In the genomic region with DNA sequence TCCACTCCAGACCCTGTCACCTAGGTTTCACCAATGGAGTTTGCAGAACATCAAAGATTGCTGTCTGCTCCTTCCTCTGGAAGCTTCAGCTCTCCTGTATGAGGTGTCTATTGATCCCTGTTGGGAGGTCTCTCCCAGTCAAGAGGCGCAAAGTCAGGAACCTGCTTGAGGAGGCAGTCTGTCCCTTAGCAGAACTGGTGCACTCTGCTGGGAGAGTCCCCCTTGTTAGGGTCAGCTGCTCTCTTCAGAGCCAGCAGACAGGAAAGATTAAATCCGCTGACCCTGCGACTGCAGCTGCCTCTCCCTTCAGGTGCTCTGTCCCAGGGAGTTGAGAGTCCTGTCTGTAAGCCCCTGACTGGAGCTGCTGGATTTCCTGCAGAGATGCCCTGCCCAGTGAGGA, we compare ENCODE assay signal across 27 cellular contexts.
DNase-seq lines count a peak whose midpoint lies in the region; ATAC-seq, FAIRE-seq and TF ChIP-seq lines count a peak whose summit lies in the region.
"Had no signal": no experiment of that assay in that cellular context is flagged by ENCODE, and none has a peak within 500 bp of the region (broad histone marks: within the 10 kb centered on the region; RNA-seq: fewer than 3 reads in every experiment).

No MANE protein-coding gene starts in this region.

- H3K4me2 ChIP-seq in HepG2 (ENCODE audit: low read depth, low read length) = no peak overlapping the region
- H3K4me2 ChIP-seq: A549, BLaER1 had no signal

- peaks cover 4% of the 10 kb centered on the region for H3K27me3 Mint-ChIP-seq in endodermal cell (ENCODE audit: insufficient read depth)
- peaks cover 6 to 14% of the 10 kb centered on the region in 2 donors for H3K27me3 Mint-ChIP-seq in effector memory CD8-positive, alpha-beta T cell

- no peaks in the 10 kb centered on the region for H3K9me3 ChIP-seq in HepG2 (ENCODE audit: low read length)
- no peaks in the 10 kb centered on the region for H3K9me3 ChIP-seq in right lobe of liver
- H3K9me3 ChIP-seq in endodermal cell (ENCODE audit: control insufficient read depth, low read length) = peaks cover 9% of the 10 kb centered on the region
- H3K9me3 ChIP-seq in aorta (ENCODE audit: control insufficient read depth, low read length) = peaks cover 2% of the 10 kb centered on the region
- H3K9me3 ChIP-seq: BE2C had no signal

- H3K27ac ChIP-seq in HepG2 (ENCODE audit: extremely low read length, insufficient read depth, low read length) = no peak overlapping the region
- no peak overlapping the region for H3K27ac ChIP-seq in right lobe of liver
- H3K27ac ChIP-seq in endodermal cell (ENCODE audit: low read depth, low read length) = no peak overlapping the region
- H3K27ac ChIP-seq in aorta (ENCODE audit: low read depth in 1 of 2, low read length in 2 of 2) = no peak overlapping the region
- H3K27ac ChIP-seq: 22Rv1, A549, BLaER1 had no signal

- no peak overlapping the region for H3K9ac ChIP-seq in HepG2 (ENCODE audit: insufficient read depth, low read depth, low read length)
- no peak overlapping the region for H3K9ac ChIP-seq in endodermal cell (ENCODE audit: extremely low read depth, low read length, poor library complexity, severe bottlenecking)
- H3K9ac ChIP-seq: BLaER1 had no signal

- no peaks in the 10 kb centered on the region for H4K20me1 ChIP-seq in HepG2 (ENCODE audit: insufficient read depth, low read length)
- H4K20me1 ChIP-seq: BLaER1 had no signal

- ATAC-seq in HepG2 (peak; percentile 62), right lobe of liver (no peak), aorta (ENCODE audit: low FRiP score) (peak; percentile 19)
- no peak for ATAC-seq in effector memory CD8-positive, alpha-beta T cell (replicated peaks)
- ATAC-seq: A549, GM12878 had no signal

- H3K27me3 ChIP-seq in HepG2 (ENCODE audit: control insufficient read depth in 1 of 2, insufficient read depth in 2 of 2, low read length in 2 of 2) (no peaks in the 10 kb centered on the region), right lobe of liver (no peaks in the 10 kb centered on the region), endodermal cell (ENCODE audit: control insufficient read depth, insufficient read depth, low read length, poor library complexity, severe bottlenecking) (no peaks in the 10 kb centered on the region), aorta (ENCODE audit: control insufficient read depth in 1 of 2, insufficient read depth in 2 of 2, low read length in 1 of 2) (no peaks in the 10 kb centered on the region)
- H3K27me3 ChIP-seq: BE2C, BLaER1 had no signal

- no peak for TF ChIP-seq RAD21 in HepG2 (CRISPR knock-in tag; IDR thresholded peaks at IDR 0.05)

- TF ChIP-seq POLR2A in HepG2 (IDR thresholded peaks at IDR 0.05; ENCODE audit: insufficient read depth in 1 of 2, low read depth in 2 of 2, low read length in 2 of 2) = no peak
- no peak for TF ChIP-seq POLR2A in right lobe of liver (IDR thresholded peaks at IDR 0.05)

- in situ Hi-C loops in HepG2 (cut with HindIII; ENCODE audit: extremely low pct_ligation_motif_present, low pct_unique_long_range_greater_than_20kb) = no loop called here

- no peaks in the 10 kb centered on the region for H3K36me3 ChIP-seq in HepG2 (replicated peaks in 1 of 2; ENCODE audit: control insufficient read depth in 1 of 2, insufficient read depth in 2 of 2, low read length in 2 of 2)
- H3K36me3 ChIP-seq in right lobe of liver = no peaks in the 10 kb centered on the region
- no peaks in the 10 kb centered on the region for H3K36me3 ChIP-seq in endodermal cell (ENCODE audit: control insufficient read depth, insufficient read depth, low read length)
- peaks cover 0 to 4% of the 10 kb centered on the region in 2 donors for H3K36me3 ChIP-seq in aorta (ENCODE audit: control insufficient read depth in 1 of 2, insufficient read depth in 2 of 2, low read length in 1 of 2)
- H3K36me3 ChIP-seq: BE2C, BLaER1 had no signal

- H3K4me3 Mint-ChIP-seq in endodermal cell = no peak overlapping the region
- no peak overlapping the region for H3K4me3 Mint-ChIP-seq in effector memory CD8-positive, alpha-beta T cell
- H3K4me3 Mint-ChIP-seq: CD14-positive monocyte; CD4-positive, alpha-beta memory T cell; CD4-positive, CD25-positive, alpha-beta regulatory T cell; CD8-positive, alpha-beta memory T cell had no signal

- H3K9me3 Mint-ChIP-seq in endodermal cell = peaks cover 6% of the 10 kb centered on the region
- H3K9me3 Mint-ChIP-seq in effector memory CD8-positive, alpha-beta T cell = no peaks in the 10 kb centered on the region

- intact Hi-C loops in HepG2 (cut with micrococcal nuclease; ENCODE audit: unreplicated experiment) = loop anchor here (10.0 kb wide), 2 partner anchors 583 to 793 kb away; no protein-coding TSS in a partner anchor
- intact Hi-C loops in right lobe of liver (cut with DNase I) = loop anchor here in 1 of 2 donors (10.0 kb wide), 1 partner anchor 473 kb away; no protein-coding TSS in a partner anchor
- intact Hi-C loops in aorta (cut with DNase I) = no loop called here

- TF ChIP-seq EP300 in HepG2 (IDR thresholded peaks at IDR 0.05; ENCODE audit: low read depth in 2 of 2, low read length in 2 of 2) (no peak), HepG2 (CRISPR knock-in tag; IDR thresholded peaks at IDR 0.05; ENCODE audit: borderline replicate concordance) (no peak)

- CTCF ChIA-PET in HepG2 (lab: Yijun Ruan, JAX; ENCODE audit: low intra/inter-chr PET ratio, low total read pairs) = no interaction called here

- H3K36me3 Mint-ChIP-seq in endodermal cell (ENCODE audit: low read depth) = no peaks in the 10 kb centered on the region
- H3K36me3 Mint-ChIP-seq in effector memory CD8-positive, alpha-beta T cell (ENCODE audit: insufficient read depth) = no peaks in the 10 kb centered on the region
- H3K36me3 Mint-ChIP-seq: CD14-positive monocyte; CD4-positive, alpha-beta memory T cell; CD4-positive, CD25-positive, alpha-beta regulatory T cell; CD8-positive, alpha-beta memory T cell had no signal

- 55% methylated on average over 1 of the region's 3 CpGs for WGBS in HepG2 (ENCODE audit: low lambda C conversion rate)
- 60% methylated on average over 2 of the region's 3 CpGs for WGBS in right lobe of liver (ENCODE audit: insufficient coverage, low coverage, low lambda C conversion rate, missing lambda C conversion rate)
- 87% methylated on average over 3 of the region's 3 CpGs; no CpG with 5 or more reads in 1 of the 2 experiments for WGBS in endodermal cell (ENCODE audit: insufficient coverage in 1 of 2, insufficient read length in 1 of 2), 2 experiments
- WGBS in aorta, 2 donors = 86 to 91% methylated on average over 3 of the region's 3 CpGs

- H3K4me1 ChIP-seq in HepG2 (ENCODE audit: insufficient read depth, low read length) (0 out of 2 replicates have a peak, but pooled peaks cover 4% of the 10 kb centered on the region), right lobe of liver (no peaks in the 10 kb centered on the region), endodermal cell (ENCODE audit: control insufficient read depth, insufficient read depth, low read length) (no peaks in the 10 kb centered on the region), aorta (ENCODE audit: control insufficient read depth in 1 of 2, insufficient read depth in 2 of 2, low read length in 2 of 2) (no peaks in the 10 kb centered on the region)
- H3K4me1 ChIP-seq: A549, BE2C, BLaER1 had no signal

- no peak overlapping the region for H3K27ac Mint-ChIP-seq in endodermal cell
- no peak overlapping the region for H3K27ac Mint-ChIP-seq in effector memory CD8-positive, alpha-beta T cell
- H3K27ac Mint-ChIP-seq: CD14-positive monocyte; CD4-positive, alpha-beta memory T cell; CD4-positive, CD25-positive, alpha-beta regulatory T cell; CD8-positive, alpha-beta memory T cell had no signal

- BruUV-seq in HepG2 (replicated peaks; lab: Mats Ljungman, UMichigan) = no TSS peak

- no peak overlapping the region for H2AFZ ChIP-seq in HepG2 (ENCODE audit: low read length)

- no peak for FAIRE-seq in HepG2 (lab: Jason Lieb, UNC)
- FAIRE-seq: A549, GM12878, GM12892, GM18507 had no signal

- H3K4me3 ChIP-seq in HepG2 (replicated peaks in 1 of 3; ENCODE audit: insufficient read depth in 1 of 3, low read depth in 2 of 3, low read length in 3 of 3) (no peak overlapping the region), right lobe of liver (no peak overlapping the region), endodermal cell (ENCODE audit: low read length) (no peak overlapping the region), aorta (ENCODE audit: low read length in 2 of 2) (no peak overlapping the region)
- H3K4me3 ChIP-seq: A549, BLaER1, GM12878 had no signal

- no peaks in the 10 kb centered on the region for H3K79me2 ChIP-seq in HepG2 (ENCODE audit: insufficient read depth, low read length)

- no peaks in the 10 kb centered on the region for H3K4me1 Mint-ChIP-seq in endodermal cell
- H3K4me1 Mint-ChIP-seq in effector memory CD8-positive, alpha-beta T cell (ENCODE audit: low read depth in 2 of 2) = no peaks in the 10 kb centered on the region
- H3K4me1 Mint-ChIP-seq: CD14-positive monocyte; CD4-positive, alpha-beta memory T cell; CD4-positive, CD25-positive, alpha-beta regulatory T cell; CD8-positive, alpha-beta memory T cell had no signal

- TF ChIP-seq CTCF in HepG2 (CRISPR knock-in tag; IDR thresholded peaks at IDR 0.05) (no peak), right lobe of liver (IDR thresholded peaks at IDR 0.05) (no peak), endodermal cell (conservative IDR thresholded peaks at IDR 0.05) (no peak)

- POLR2A ChIA-PET in HepG2 (lab: Yijun Ruan, JAX) = no interaction called here

- no peak for DNase-seq in HepG2 (ENCODE audit: low spot score)
- DNase-seq in right lobe of liver = no peak
- peak; percentile 42 for DNase-seq in endodermal cell
- DNase-seq in aorta = no peak
- DNase-seq in NCI-H526 treated with DMSO at 0.1 percent for 48 hours (lab: John Stamatoyannopoulos, UW) = no peak
- no peak for DNase-seq in effector memory CD8-positive, alpha-beta T cell
- DNase-seq: AML-193; BE2C; C1 segment of cervical spinal cord; CD4-positive, alpha-beta memory T cell; CD4-positive, CD25-positive, alpha-beta regulatory T cell; CD8-positive, alpha-beta memory T cell; COR-L47; DMS 273 treated with DMSO at 0.1 percent for 48 hours; DMS153; DMS53; DMS79; DND-41; EL; GDM1 had no signal

TF ChIP-seq in HepG2, 621 proteins besides CTCF, POLR2A, EP300 and RAD21 (continues in another document):
- no peak for TF ChIP-seq ATM (IDR thresholded peaks at IDR 0.05; ENCODE audit: borderline replicate concordance)
- no peak for TF ChIP-seq ZNF746 (CRISPR knock-in tag; IDR thresholded peaks at IDR 0.05)

Comparison
In these comparisons a context has a peak if more than half of its experiments do, and no peak if none do; other contexts are left out.
1. ATAC-seq: peak in HepG2 (single experiment) and aorta (single experiment); none in right lobe of liver (0 of 4) and effector memory CD8-positive, alpha-beta T cell (single experiment).